Comparison of ENCODE assay signal across 17 cellular contexts in the genomic region with DNA sequence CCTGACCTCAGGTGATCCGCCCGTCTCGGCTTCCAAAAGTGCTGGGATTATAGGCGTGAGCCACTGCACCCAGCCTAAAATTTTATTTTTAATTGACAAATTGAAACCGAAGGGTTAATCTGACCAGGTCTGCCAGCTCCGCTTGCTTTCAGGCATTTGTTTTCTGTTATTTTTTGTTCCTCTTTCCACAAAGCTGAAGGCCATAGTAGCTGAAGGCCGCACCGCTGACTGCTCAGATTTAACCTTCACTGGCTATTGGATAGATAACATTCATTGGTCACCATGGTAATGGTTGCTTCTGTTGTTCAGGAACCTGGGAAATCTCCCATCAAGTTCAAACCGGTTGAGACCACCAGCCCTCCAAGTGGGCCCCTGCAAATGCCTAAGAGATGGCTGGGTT.
A peak's percentile ranks its signal among the peaks of the same experiment; 100 is the strongest.
DNase-seq lines count a peak whose midpoint lies in the region; ATAC-seq and TF ChIP-seq lines count a peak whose summit lies in the region.
"Had no signal": no experiment of that assay in that cellular context is flagged by ENCODE, and none has a peak within 500 bp of the region (broad histone marks: within the 10 kb centered on the region; RNA-seq: fewer than 3 reads in every experiment).

No MANE protein-coding gene starts in this region.

- H4K91ac ChIP-seq in neuronal stem cell (ENCODE audit: low read depth, low read length, poor library complexity) = no peak overlapping the region

- H3K4me1 ChIP-seq in adrenal gland (replicated peaks in 1 of 2) (peaks cover 3 to 26% of the 10 kb centered on the region in 2 donors), neuronal stem cell (ENCODE audit: control insufficient read depth in 2 of 2, insufficient read depth in 1 of 2, low read depth in 1 of 2, low read length in 2 of 2) (peaks cover 0 to 4% of the 10 kb centered on the region in 2 donors), HAP-1 (no peaks in the 10 kb centered on the region)
- H3K4me1 ChIP-seq: Caco-2 had no signal

- H3K9ac ChIP-seq in neuronal stem cell (ENCODE audit: low read depth, low read length, poor library complexity) = no peak overlapping the region
- H3K9ac ChIP-seq: BLaER1 had no signal

- no peak overlapping the region for H2BK15ac ChIP-seq in neuronal stem cell (ENCODE audit: low read length)

- H2BK5ac ChIP-seq in neuronal stem cell (ENCODE audit: low read length) = no peak overlapping the region

- TF ChIP-seq CTCF in adrenal gland (IDR thresholded peaks at IDR 0.05) = no peak

- H2BK12ac ChIP-seq in neuronal stem cell (ENCODE audit: low read length) = no peak overlapping the region

- H3K4me2 ChIP-seq in neuronal stem cell (ENCODE audit: insufficient read depth, low read length, poor library complexity, severe bottlenecking) = no peak overlapping the region
- H3K4me2 ChIP-seq: BLaER1 had no signal

- H3K27ac ChIP-seq in adrenal gland (peak overlapping the region in 2 of 5 donors; percentile 5 to 55), neuronal stem cell (replicated peaks; ENCODE audit: low read length) (no peak overlapping the region)
- H3K27ac ChIP-seq: BLaER1, HL-60 had no signal

- H3K36me3 ChIP-seq in adrenal gland (replicated peaks in 1 of 2) (no peaks in the 10 kb centered on the region), neuronal stem cell (replicated peaks in 1 of 2; ENCODE audit: control insufficient read depth in 2 of 2, insufficient read depth in 2 of 2, low read length in 2 of 2) (no peaks in the 10 kb centered on the region), HAP-1 (replicated peaks) (no peaks in the 10 kb centered on the region)
- H3K36me3 ChIP-seq: BLaER1 had no signal

- no peaks in the 10 kb centered on the region for H3K9me3 ChIP-seq in adrenal gland (replicated peaks in 1 of 3)
- H3K9me3 ChIP-seq in neuronal stem cell (replicated peaks in 1 of 2; ENCODE audit: control insufficient read depth in 2 of 2, insufficient read depth in 1 of 2, low read depth in 1 of 2, low read length in 2 of 2) = peaks cover 16% of the 10 kb centered on the region in 2 donors
- H3K9me3 ChIP-seq in HAP-1 = no peaks in the 10 kb centered on the region
- H3K9me3 ChIP-seq: BLaER1, Caco-2 had no signal

- no peak overlapping the region for H3K18ac ChIP-seq in neuronal stem cell (ENCODE audit: low read length)

- H2AK5ac ChIP-seq in neuronal stem cell (ENCODE audit: low read depth, low read length) = no peak overlapping the region

- ATAC-seq in HG02642 (IDR thresholded peaks at IDR 0.05; ENCODE audit: poor library complexity, unreplicated experiment) = no peak

- no peak for TF ChIP-seq POLR2A in adrenal gland (IDR thresholded peaks at IDR 0.05)

- no peak overlapping the region for H2BK120ac ChIP-seq in neuronal stem cell (ENCODE audit: low read depth, low read length)

- in situ Hi-C loops in HAP-1 (cut with MboI; ENCODE audit: low sequenced_read_pairs) = no loop called here

- H4K8ac ChIP-seq in neuronal stem cell (ENCODE audit: low read depth, low read length) = no peak overlapping the region

- no peak overlapping the region for H3K14ac ChIP-seq in neuronal stem cell (ENCODE audit: low read length)

- WGBS in adrenal gland, 4 donors = 31 to 41% (median 34%) methylated on average over 9 of the region's 9 CpGs
- no CpG with 5 or more reads among the region's 9 CpGs for WGBS in neuronal stem cell (ENCODE audit: extremely low coverage in 2 of 2, insufficient read length in 2 of 2, insufficient replicate concordance in 1 of 2), 2 donors

- peak; percentile 69 for DNase-seq in NCI-H2227 (lab: John Stamatoyannopoulos, UW; ENCODE audit: unreplicated experiment)
- no peak for DNase-seq in NCI-H2227 treated with DMSO at 0.1 percent for 48 hours (lab: John Stamatoyannopoulos, UW)
- DNase-seq in adrenal gland = peak; percentile 54 to 91 (median 82)
- DNase-seq in neuronal stem cell (ENCODE audit: low spot score) = no peak
- no peak for DNase-seq in NCI-H2029 (lab: John Stamatoyannopoulos, UW)
- DNase-seq in HAP-1 (ENCODE audit: low spot score in 2 of 2) = no peak
- DNase-seq: 8988T; AML-193; Caco-2; CD8-positive, alpha-beta memory T cell; DND-41; GDM1; HCEC 1CT; HFFc6 had no signal

- H3K23ac ChIP-seq in neuronal stem cell (ENCODE audit: low read depth, low read length, poor library complexity) = no peak overlapping the region

- H3K79me1 ChIP-seq in neuronal stem cell (ENCODE audit: low read depth, low read length) = no peaks in the 10 kb centered on the region

- H3K4ac ChIP-seq in neuronal stem cell (ENCODE audit: low read length) = no peak overlapping the region

- H3K4me3 ChIP-seq in adrenal gland (no peak overlapping the region), neuronal stem cell (ENCODE audit: low read length in 2 of 2) (no peak overlapping the region), HAP-1 (no peak overlapping the region)
- H3K4me3 ChIP-seq: BLaER1 had no signal

- H3K27me3 ChIP-seq in adrenal gland (no peaks in the 10 kb centered on the region), neuronal stem cell (ENCODE audit: control insufficient read depth in 3 of 3, insufficient read depth in 3 of 3, low read depth in 1 of 3, low read length in 3 of 3) (no peaks in the 10 kb centered on the region), HAP-1 (ENCODE audit: low read depth) (no peaks in the 10 kb centered on the region)
- H3K27me3 ChIP-seq: BLaER1 had no signal

- H2AFZ ChIP-seq in neuronal stem cell (ENCODE audit: low read length) = peak overlapping the region; percentile 73

- intact Hi-C loops in adrenal gland (cut with DNase I) = no loop called here

Comparison
In these comparisons a context has a peak if more than half of its experiments do, and no peak if none do; other contexts are left out.
1. DNase-seq: peak in NCI-H2227 (single experiment) and adrenal gland (7 of 7); none in NCI-H2227 treated with DMSO at 0.1 percent for 48 hours (single experiment), neuronal stem cell (single experiment), NCI-H2029 (single experiment) and HAP-1 (0 of 2).